ENCODE assay signal across 25 cellular contexts in genomic region chr4:80107374-80107773, GRCh38. TPM values are rescaled to one million over a fixed set of nuclear protein-coding genes. Genes with fewer than 3 reads are reported as not detected.
DNase-seq lines count a peak whose midpoint lies in the region; FAIRE-seq and TF ChIP-seq lines count a peak whose summit lies in the region.
"Had no signal": no experiment of that assay in that cellular context is flagged by ENCODE, and none has a peak within 500 bp of the region (broad histone marks: within the 10 kb centered on the region; RNA-seq: fewer than 3 reads in every experiment).

No MANE protein-coding gene starts in this region.

- in situ Hi-C loops in GM23248 (cut with MboI), result no loop called here

- FAIRE-seq in D721Med (lab: Jason Lieb, UNC), result peak; percentile 41
- FAIRE-seq: GM12878, H54 had no signal

- CTCF ChIA-PET in activated naive CD4-positive, alpha-beta T cell treated with anti-CD3 and anti-CD28 coated beads, Interleukin-2, amount 10 ng/mL, durations not matched to agents 7 days and 5 days (lab: Charles Lee), result no interaction called here

- DNase-seq in D721Med (ENCODE audit: insufficient read length, low spot score), result no peak
- DNase-seq in GM23248, result peak; percentile 44
- peak; percentile 7 for DNase-seq in choroid plexus epithelial cell (ENCODE audit: low read depth)
- no peak for DNase-seq in hepatocyte (ENCODE audit: low spot score)
- DNase-seq in nephron progenitor cell, result no peak
- no peak for DNase-seq in DMS79 treated with DMSO at 0.1 percent for 48 hours (lab: John Stamatoyannopoulos, UW)
- no peak for DNase-seq in activated naive CD4-positive, alpha-beta T cell treated with anti-CD3 and anti-CD28 coated beads, Interleukin-2, amount 10 ng/mL, durations not matched to agents 7 days and 5 days
- DNase-seq in NCI-H510A treated with DMSO at 0.1 percent for 48 hours (lab: John Stamatoyannopoulos, UW), result no peak
- DNase-seq: CD8-positive, alpha-beta memory T cell; DMS53; GDM1; Karpas-422; NCI-H1105 treated with DMSO at 0.1 percent for 48 hours; NCI-H146; NCI-H2029; NCI-H446; NCI-H526; NCI-H82; NK-92 treated with Interleukin-12 subunit alpha and Interleukin-12 subunit beta, amount 100 ng/mL, for 24 hours; SHP77 had no signal

- H3K4me3 Mint-ChIP-seq in nephron progenitor cell, result no peak overlapping the region
- H3K4me3 Mint-ChIP-seq in activated naive CD4-positive, alpha-beta T cell treated with anti-CD3 and anti-CD28 coated beads, Interleukin-2, amount 10 ng/mL, durations not matched to agents 7 days and 5 days, result no peak overlapping the region
- H3K4me3 Mint-ChIP-seq: B cell; CD8-positive, alpha-beta memory T cell had no signal

- no peak overlapping the region for H3K4me3 ChIP-seq in GM23248
- no peak overlapping the region for H3K4me3 ChIP-seq in choroid plexus epithelial cell (ENCODE audit: low read depth, low read length)
- H3K4me3 ChIP-seq in hepatocyte, result peak overlapping the region; percentile 5
- H3K4me3 ChIP-seq: GM12878 had no signal

- H3K79me2 ChIP-seq in GM23248 (ENCODE audit: insufficient read depth) (no peaks in the 10 kb centered on the region), hepatocyte (no peaks in the 10 kb centered on the region)

- H4K20me1 ChIP-seq in GM23248 (ENCODE audit: insufficient read depth) (no peaks in the 10 kb centered on the region), hepatocyte (ENCODE audit: insufficient read depth, poor library complexity, severe bottlenecking) (no peaks in the 10 kb centered on the region)

- H3K9me2 ChIP-seq in GM23248 (ENCODE audit: insufficient read depth) (no peaks in the 10 kb centered on the region; the same call in 1 of the 2 replicates), hepatocyte (replicated peaks; ENCODE audit: insufficient read depth) (no peaks in the 10 kb centered on the region)

- peaks cover 7% of the 10 kb centered on the region for H3K36me3 Mint-ChIP-seq in nephron progenitor cell (ENCODE audit: low read depth)
- H3K36me3 Mint-ChIP-seq in activated naive CD4-positive, alpha-beta T cell treated with anti-CD3 and anti-CD28 coated beads, Interleukin-2, amount 10 ng/mL, durations not matched to agents 7 days and 5 days, result peaks cover 5% of the 10 kb centered on the region

- TF ChIP-seq CTCF in D721Med (IDR thresholded peaks at IDR 0.05; ENCODE audit: insufficient read depth, missing control alignments) (no peak), choroid plexus epithelial cell (conservative IDR thresholded peaks at IDR 0.05; ENCODE audit: low read depth, low read length) (no peak), hepatocyte (IDR thresholded peaks at IDR 0.05; ENCODE audit: poor library complexity) (no peak), nephron progenitor cell (IDR thresholded peaks at IDR 0.05) (no peak)

- no peaks in the 10 kb centered on the region for H3K9me3 ChIP-seq in GM23248 (ENCODE audit: low read depth)
- H3K9me3 ChIP-seq in hepatocyte (ENCODE audit: low read depth), result no peaks in the 10 kb centered on the region

- no peak overlapping the region for H3K27ac Mint-ChIP-seq in nephron progenitor cell
- no peak overlapping the region for H3K27ac Mint-ChIP-seq in activated naive CD4-positive, alpha-beta T cell treated with anti-CD3 and anti-CD28 coated beads, Interleukin-2, amount 10 ng/mL, durations not matched to agents 7 days and 5 days
- H3K27ac Mint-ChIP-seq: B cell had no signal

- 95 to 97% methylated on average over 1 of the region's 1 CpG for WGBS in GM23248 (ENCODE audit: low coverage in 1 of 2, low lambda C conversion rate in 2 of 2, missing lambda C conversion rate in 2 of 2), 2 experiments
- 96% methylated on average over 1 of the region's 1 CpG for WGBS in hepatocyte (ENCODE audit: low lambda C conversion rate, missing lambda C conversion rate)

- H3K4me1 ChIP-seq in GM23248 (ENCODE audit: insufficient read depth), result no peaks in the 10 kb centered on the region
- H3K4me1 ChIP-seq in hepatocyte (ENCODE audit: insufficient read depth), result no peaks in the 10 kb centered on the region

- no peaks in the 10 kb centered on the region for H3K27me3 Mint-ChIP-seq in nephron progenitor cell (ENCODE audit: low read depth, poor library complexity)
- peaks cover 7% of the 10 kb centered on the region for H3K27me3 Mint-ChIP-seq in activated naive CD4-positive, alpha-beta T cell treated with anti-CD3 and anti-CD28 coated beads, Interleukin-2, amount 10 ng/mL, durations not matched to agents 7 days and 5 days

- peaks cover 26% of the 10 kb centered on the region for H3K9me3 Mint-ChIP-seq in nephron progenitor cell
- peaks cover 15% of the 10 kb centered on the region for H3K9me3 Mint-ChIP-seq in activated naive CD4-positive, alpha-beta T cell treated with anti-CD3 and anti-CD28 coated beads, Interleukin-2, amount 10 ng/mL, durations not matched to agents 7 days and 5 days

- H3K36me3 ChIP-seq in GM23248 (ENCODE audit: low read depth), result no peaks in the 10 kb centered on the region
- no peaks in the 10 kb centered on the region for H3K36me3 ChIP-seq in hepatocyte (replicated peaks; ENCODE audit: insufficient read depth, low read depth)

- H3F3A ChIP-seq in GM23248 (ENCODE audit: insufficient read depth), result no peaks in the 10 kb centered on the region

- H3K27me3 ChIP-seq in GM23248 (replicated peaks; ENCODE audit: insufficient read depth) (no peaks in the 10 kb centered on the region), hepatocyte (no peaks in the 10 kb centered on the region)

- no peaks in the 10 kb centered on the region for H3K4me1 Mint-ChIP-seq in nephron progenitor cell
- H3K4me1 Mint-ChIP-seq in activated naive CD4-positive, alpha-beta T cell treated with anti-CD3 and anti-CD28 coated beads, Interleukin-2, amount 10 ng/mL, durations not matched to agents 7 days and 5 days, result peaks cover 2% of the 10 kb centered on the region
- H3K4me1 Mint-ChIP-seq: B cell; CD8-positive, alpha-beta memory T cell had no signal

- H2AFZ ChIP-seq in GM23248, result no peak overlapping the region
- no peak overlapping the region for H2AFZ ChIP-seq in hepatocyte

- H3K4me2 ChIP-seq in GM23248 (ENCODE audit: unreplicated experiment) (no peak overlapping the region), hepatocyte (no peak overlapping the region)

- H3K9ac ChIP-seq in GM23248, result no peak overlapping the region

- H3K27ac ChIP-seq in GM23248, result no peak overlapping the region
- no peak overlapping the region for H3K27ac ChIP-seq in hepatocyte
- H3K27ac ChIP-seq: C4-2B, RWPE1 had no signal

RNA-seq across cellular contexts. Expression of gene ANTXR2, which starts 34.3 kb away (rescaled TPM):
- total RNA-seq in GM23248 (2014; rRNA removed; shearing (Covaris generic)), result 84.0 and 87.5 TPM in 2 replicates
- polyA plus RNA-seq in GM23248 (2016; fragmentation: Nextera tagmentation; extraction: Ambion mirVana) (74.9 and 77.2 TPM in 2 replicates), hepatocyte (25.2 and 30.7 TPM in 2 replicates)
- total RNA-seq in hepatocyte, result 41.8 and 46.5 TPM in 2 replicates

Comparison
In these comparisons a context has a peak if more than half of its experiments do, and no peak if none do; other contexts are left out.
1. DNase-seq: peak in GM23248 (single experiment) and choroid plexus epithelial cell (single experiment); none in D721Med (single experiment), hepatocyte (single experiment), nephron progenitor cell (single experiment), DMS79 treated with DMSO at 0.1 percent for 48 hours (single experiment), activated naive CD4-positive, alpha-beta T cell treated with anti-CD3 and anti-CD28 coated beads, Interleukin-2, amount 10 ng/mL, durations not matched to agents 7 days and 5 days (single experiment) and NCI-H510A treated with DMSO at 0.1 percent for 48 hours (single experiment).